ENCODE assay signal across 16 cellular contexts in the genomic region with DNA sequence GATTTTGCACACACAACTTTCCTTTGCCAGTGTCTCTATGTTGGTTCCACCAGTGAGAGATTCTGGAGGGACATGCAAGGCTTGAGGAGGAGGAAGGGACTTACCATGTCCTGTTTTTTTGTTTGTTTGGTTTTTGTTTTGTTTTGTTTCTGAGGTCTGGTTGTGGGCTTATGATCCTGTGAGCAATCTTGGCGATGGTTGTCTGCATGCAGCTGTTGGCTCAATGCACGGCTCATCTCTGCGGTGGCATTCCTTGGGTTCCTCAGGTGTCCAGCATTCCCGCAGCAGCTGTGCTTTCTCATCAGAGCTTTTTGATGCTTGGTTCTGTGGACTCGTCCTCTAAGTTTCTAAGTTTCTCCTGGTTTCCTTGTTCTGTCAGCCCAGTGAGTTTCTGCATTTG. TPM values are rescaled to one million over a fixed set of nuclear protein-coding genes. Genes with fewer than 3 reads are reported as not detected.
DNase-seq lines count a peak whose midpoint lies in the region; ATAC-seq and TF ChIP-seq lines count a peak whose summit lies in the region.
"Had no signal": no experiment of that assay in that cellular context is flagged by ENCODE, and none has a peak within 500 bp of the region (broad histone marks: within the 10 kb centered on the region; RNA-seq: fewer than 3 reads in every experiment).

No MANE protein-coding gene starts in this region.

- H3K4me1 Mint-ChIP-seq in activated T-cell treated with anti-CD3 and anti-CD28 coated beads, Interleukin-2, amount 50 U/mL, for 72 hours (ENCODE audit: low read depth) = no peaks in the 10 kb centered on the region
- H3K4me1 Mint-ChIP-seq: activated naive CD8-positive, alpha-beta T cell treated with anti-CD3 and anti-CD28 coated beads, Interleukin-2, amount 50 U/mL, for 24 hours; immature natural killer cell had no signal

- H2AK5ac ChIP-seq in trophoblast cell (ENCODE audit: low read length) = no peak overlapping the region

- peaks cover 0 to 1% of the 10 kb centered on the region in 2 donors for H3K36me3 Mint-ChIP-seq in activated T-cell treated with anti-CD3 and anti-CD28 coated beads, Interleukin-2, amount 50 U/mL, for 72 hours (ENCODE audit: insufficient read depth in 2 of 2)
- H3K36me3 Mint-ChIP-seq: CD8-positive, alpha-beta T cell; immature natural killer cell had no signal

- peak overlapping the region; percentile 11 for H3K14ac ChIP-seq in trophoblast cell (ENCODE audit: low read length)

- H2AFZ ChIP-seq in MM.1S (ENCODE audit: low read length) (peak overlapping the region; percentile 44), trophoblast cell (ENCODE audit: insufficient read depth, low read length, poor library complexity) (peak overlapping the region; percentile 52)

- DNase-seq in AG09309 (ENCODE audit: low read depth) (no peak), MM.1S (peak; percentile 18), colonic mucosa (no peak), trophoblast cell (peak; percentile 92 to 96), DMS 273 (lab: John Stamatoyannopoulos, UW; ENCODE audit: unreplicated experiment) (no peak)
- no peak for DNase-seq in activated T-cell treated with anti-CD3 and anti-CD28 coated beads, Interleukin-2, amount 50 U/mL, for 48 hours
- DNase-seq in activated T-cell treated with anti-CD3 and anti-CD28 coated beads, Interleukin-2, amount 50 U/mL, for 72 hours = no peak
- DNase-seq: activated CD4-positive, alpha-beta memory T cell treated with anti-CD3 and anti-CD28 coated beads, Interleukin-2, amount 10 ng/mL, durations not matched to agents 7 days and 5 days; activated naive CD8-positive, alpha-beta T cell treated with anti-CD3 and anti-CD28 coated beads, Interleukin-2, amount 50 U/mL, for 24 hours; CD8-positive, alpha-beta T cell; immature natural killer cell; NCI-H1092; NCI-H524 treated with DMSO at 0.1 percent for 48 hours; stimulated activated CD4-positive, alpha-beta T cell treated with anti-CD3 and anti-CD28 coated beads, Interleukin-4, amount 100 ng/mL, for 1 hour had no signal

- H3K4me3 ChIP-seq in AG09309 (ENCODE audit: control insufficient read depth, low read depth, low read length) = peak overlapping the region; percentile 11
- peak overlapping the region; percentile 38; the same call in 1 of the 2 replicates for H3K4me3 ChIP-seq in MM.1S (ENCODE audit: low read length)
- H3K4me3 ChIP-seq in colonic mucosa = no peak overlapping the region
- no peak overlapping the region for H3K4me3 ChIP-seq in trophoblast cell (ENCODE audit: low read depth, low read length)

- H3K23ac ChIP-seq in trophoblast cell (ENCODE audit: low read length) = no peak overlapping the region

- peaks cover 0 to 2% of the 10 kb centered on the region in 2 donors for H3K9me3 Mint-ChIP-seq in activated T-cell treated with anti-CD3 and anti-CD28 coated beads, Interleukin-2, amount 50 U/mL, for 72 hours
- H3K9me3 Mint-ChIP-seq: activated CD4-positive, alpha-beta memory T cell treated with anti-CD3 and anti-CD28 coated beads, Interleukin-2, amount 10 ng/mL, durations not matched to agents 7 days and 5 days; activated naive CD8-positive, alpha-beta T cell treated with anti-CD3 and anti-CD28 coated beads, Interleukin-2, amount 50 U/mL, for 24 hours; CD8-positive, alpha-beta T cell had no signal

- peaks cover 34% of the 10 kb centered on the region for H3K79me1 ChIP-seq in trophoblast cell (ENCODE audit: low read length)

- WGBS in trophoblast cell (ENCODE audit: extremely low coverage, insufficient coverage, insufficient read length) = no CpG with 5 or more reads among the region's 5 CpGs

- H3K27me3 ChIP-seq in MM.1S (replicated peaks; ENCODE audit: insufficient read depth, low read length) (no peaks in the 10 kb centered on the region), colonic mucosa (no peaks in the 10 kb centered on the region), trophoblast cell (ENCODE audit: insufficient read depth, low read length) (no peaks in the 10 kb centered on the region)

- no peak overlapping the region for H3K9ac ChIP-seq in MM.1S (ENCODE audit: low read length)
- no peak overlapping the region for H3K9ac ChIP-seq in colonic mucosa (ENCODE audit: low read depth in 2 of 2, low read length in 2 of 2)
- no peak overlapping the region for H3K9ac ChIP-seq in trophoblast cell (ENCODE audit: low read length)

- H3K9me3 ChIP-seq in MM.1S (replicated peaks; ENCODE audit: insufficient read depth, low read length) (no peaks in the 10 kb centered on the region), colonic mucosa (no peaks in the 10 kb centered on the region), trophoblast cell (ENCODE audit: insufficient read depth, low read depth, low read length) (no peaks in the 10 kb centered on the region)

- no peaks in the 10 kb centered on the region for H3K36me3 ChIP-seq in MM.1S (replicated peaks; ENCODE audit: insufficient read depth, low read length)
- H3K36me3 ChIP-seq in colonic mucosa = no peaks in the 10 kb centered on the region
- no peaks in the 10 kb centered on the region for H3K36me3 ChIP-seq in trophoblast cell (ENCODE audit: control insufficient read depth in 1 of 2, insufficient read depth in 2 of 2, low read length in 2 of 2)

- ATAC-seq in GM19328 (IDR thresholded peaks at IDR 0.05; ENCODE audit: unreplicated experiment) = no peak
- ATAC-seq in activated T-cell treated with anti-CD3 and anti-CD28 coated beads, Interleukin-2, amount 50 U/mL, for 72 hours (replicated peaks in 1 of 2) = no peak
- ATAC-seq: activated naive CD8-positive, alpha-beta T cell treated with anti-CD3 and anti-CD28 coated beads, Interleukin-2, amount 50 U/mL, for 24 hours; CD8-positive, alpha-beta T cell had no signal

- H3K4me3 Mint-ChIP-seq in activated T-cell treated with anti-CD3 and anti-CD28 coated beads, Interleukin-2, amount 50 U/mL, for 72 hours = no peak overlapping the region
- H3K4me3 Mint-ChIP-seq: activated CD4-positive, alpha-beta memory T cell treated with anti-CD3 and anti-CD28 coated beads, Interleukin-2, amount 10 ng/mL, durations not matched to agents 7 days and 5 days; activated naive CD8-positive, alpha-beta T cell treated with anti-CD3 and anti-CD28 coated beads, Interleukin-2, amount 50 U/mL, for 24 hours; CD8-positive, alpha-beta T cell; immature natural killer cell had no signal

- TF ChIP-seq CTCF in AG09309 (IDR thresholded peaks at IDR 0.05; ENCODE audit: control insufficient read depth, insufficient read depth, low read depth, low read length, missing control alignments) (no peak), MM.1S (IDR thresholded peaks at IDR 0.05; ENCODE audit: low read length) (no peak), colonic mucosa (IDR thresholded peaks at IDR 0.05) (no peak)

- H3K4ac ChIP-seq in trophoblast cell (ENCODE audit: low read depth, low read length) = no peak overlapping the region

- H2BK12ac ChIP-seq in trophoblast cell (ENCODE audit: low read length) = peak overlapping the region; percentile 51

- no peak overlapping the region for H3K18ac ChIP-seq in trophoblast cell (ENCODE audit: low read length)

- peak overlapping the region; percentile 16 for H4K8ac ChIP-seq in trophoblast cell (ENCODE audit: low read depth, low read length)

- H4K91ac ChIP-seq in trophoblast cell (ENCODE audit: low read depth, low read length) = peak overlapping the region; percentile 81

- H3K27ac Mint-ChIP-seq in activated T-cell treated with anti-CD3 and anti-CD28 coated beads, Interleukin-2, amount 50 U/mL, for 72 hours = no peak overlapping the region
- H3K27ac Mint-ChIP-seq: activated CD4-positive, alpha-beta memory T cell treated with anti-CD3 and anti-CD28 coated beads, Interleukin-2, amount 10 ng/mL, durations not matched to agents 7 days and 5 days; activated naive CD8-positive, alpha-beta T cell treated with anti-CD3 and anti-CD28 coated beads, Interleukin-2, amount 50 U/mL, for 24 hours; CD8-positive, alpha-beta T cell; immature natural killer cell had no signal

- peak overlapping the region; percentile 81 for H2BK5ac ChIP-seq in trophoblast cell (ENCODE audit: low read depth, low read length, poor library complexity)

- H3K9me2 ChIP-seq in MM.1S (replicated peaks; ENCODE audit: insufficient read depth, low read length) = no peaks in the 10 kb centered on the region

- peak overlapping the region; percentile 62 for H3K4me2 ChIP-seq in MM.1S (ENCODE audit: low read depth, low read length)
- H3K4me2 ChIP-seq in trophoblast cell (ENCODE audit: low read length) = no peak overlapping the region

- intact Hi-C loops in colonic mucosa (cut with DNase I) = no loop called here

- no peaks in the 10 kb centered on the region for H3K79me2 ChIP-seq in MM.1S (ENCODE audit: low read length)
- H3K79me2 ChIP-seq in trophoblast cell (ENCODE audit: control insufficient read depth, insufficient read depth, low read length, poor library complexity) = peaks cover 6% of the 10 kb centered on the region

- no peak overlapping the region for H4K12ac ChIP-seq in trophoblast cell (ENCODE audit: low read depth, low read length)

- no peaks in the 10 kb centered on the region for H4K20me1 ChIP-seq in MM.1S (ENCODE audit: insufficient read depth, low read length)

- H3F3A ChIP-seq in MM.1S (ENCODE audit: insufficient read depth, low read length) = no peaks in the 10 kb centered on the region

- H3K4me1 ChIP-seq in MM.1S (ENCODE audit: low read length) = no peaks in the 10 kb centered on the region
- no peaks in the 10 kb centered on the region for H3K4me1 ChIP-seq in colonic mucosa
- peaks cover 18 to 19% of the 10 kb centered on the region in 2 experiments for H3K4me1 ChIP-seq in trophoblast cell (ENCODE audit: control insufficient read depth in 1 of 2, insufficient read depth in 2 of 2, low read length in 2 of 2)

- peak overlapping the region; percentile 79 for H2BK120ac ChIP-seq in trophoblast cell (ENCODE audit: insufficient read depth, low read length, poor library complexity)

- H3K27ac ChIP-seq in MM.1S (ENCODE audit: low read length) (no peak overlapping the region), colonic mucosa (peak overlapping the region; percentile 2), trophoblast cell (ENCODE audit: low read depth, low read length) (peak overlapping the region; percentile 91)

- H3K27me3 Mint-ChIP-seq in activated T-cell treated with anti-CD3 and anti-CD28 coated beads, Interleukin-2, amount 50 U/mL, for 72 hours (ENCODE audit: low read depth) = no peaks in the 10 kb centered on the region

RNA-seq across cellular contexts. Expression of a gene that starts 4.8 kb away (rescaled TPM):
- total RNA-seq in colonic mucosa = 10 to 100 TPM; 13.7 to 41.3 TPM
- 34.8 and 37.8 TPM in 2 replicates for polyA plus RNA-seq in trophoblast cell (2013)
- total RNA-seq in activated T-cell treated with anti-CD3 and anti-CD28 coated beads, Interleukin-2, amount 50 U/mL, for 72 hours = not detected
- total RNA-seq: activated CD4-positive, alpha-beta memory T cell treated with anti-CD3 and anti-CD28 coated beads, Interleukin-2, amount 10 ng/mL, durations not matched to agents 7 days and 5 days; CD8-positive, alpha-beta T cell had no signal
- polyA plus RNA-seq: neural cell had no signal

Comparison
In these comparisons a context has a peak if more than half of its experiments do, and no peak if none do; other contexts are left out.
1. DNase-seq: peak in MM.1S (single experiment) and trophoblast cell (2 of 2); none in AG09309 (single experiment), colonic mucosa (single experiment), DMS 273 (single experiment), activated T-cell treated with anti-CD3 and anti-CD28 coated beads, Interleukin-2, amount 50 U/mL, for 48 hours (0 of 2) and activated T-cell treated with anti-CD3 and anti-CD28 coated beads, Interleukin-2, amount 50 U/mL, for 72 hours (0 of 2).
2. H3K4me3 ChIP-seq: peak in AG09309 (single experiment) and MM.1S (single experiment); none in colonic mucosa (single experiment) and trophoblast cell (single experiment).
3. RNA of a gene that starts 4.8 kb away (total RNA-seq): 13.7 to 41.3 TPM in colonic mucosa; not detected in activated T-cell treated with anti-CD3 and anti-CD28 coated beads, Interleukin-2, amount 50 U/mL, for 72 hours; every median in the first group is over 10 times any median in the second.